11 cellular contexts compared by ENCODE assay signal in the genomic region with DNA sequence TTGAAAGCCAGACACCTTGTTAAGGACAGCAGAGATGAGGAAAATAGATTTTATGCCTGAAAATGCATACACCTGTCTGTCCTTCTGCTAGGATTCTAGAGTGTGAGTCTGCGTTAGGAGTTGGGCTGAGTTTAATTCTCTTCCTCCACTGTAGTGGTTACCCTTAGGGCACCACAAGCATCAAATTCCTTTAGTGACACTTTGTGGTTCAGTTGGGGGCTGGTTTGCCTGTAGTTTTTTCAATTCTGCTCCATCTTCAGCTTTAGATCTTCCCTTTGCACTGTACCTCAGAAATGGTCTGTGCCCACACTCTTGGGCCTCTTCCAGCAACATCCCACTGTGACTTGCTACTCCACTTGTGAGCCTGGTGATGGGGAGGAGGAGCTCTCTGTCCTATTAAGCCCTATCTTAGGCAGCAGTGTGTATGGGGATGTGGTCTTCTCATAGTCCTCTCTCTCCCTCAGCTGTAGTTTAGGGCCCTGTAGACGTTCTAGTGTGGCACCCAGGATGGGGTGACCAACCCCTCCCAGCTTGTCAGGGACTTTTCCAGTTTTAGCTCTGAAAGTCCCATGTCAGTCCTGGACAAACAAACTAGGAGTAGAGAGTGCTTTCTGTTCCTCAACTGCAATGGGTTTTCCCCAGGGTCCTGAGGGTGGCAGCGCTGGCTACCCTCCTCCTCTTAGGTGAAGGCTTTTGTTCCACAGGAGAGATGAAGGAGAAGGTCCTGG. TPM values are rescaled to one million over a fixed set of nuclear protein-coding genes. Genes with fewer than 3 reads are reported as not detected.
DNase-seq lines count a peak whose midpoint lies in the region; ATAC-seq, FAIRE-seq and TF ChIP-seq lines count a peak whose summit lies in the region.
"Had no signal": no experiment of that assay in that cellular context is flagged by ENCODE, and none has a peak within 500 bp of the region (broad histone marks: within the 10 kb centered on the region; RNA-seq: fewer than 3 reads in every experiment).

No MANE protein-coding gene starts in this region.

- H2AK5ac ChIP-seq in H9 (ENCODE audit: insufficient read length, low read length) = no peak overlapping the region

- H4K91ac ChIP-seq in H9 (ENCODE audit: insufficient read length, low read depth, low read length) = no peak overlapping the region

- peaks cover 51% of the 10 kb centered on the region in 2 experiments for H3K9me3 Mint-ChIP-seq in H9

- no peak overlapping the region for H3K18ac ChIP-seq in H9 (ENCODE audit: insufficient read length, low read depth, low read length)

- WGBS in H9 (ENCODE audit: extremely low coverage, insufficient read length, low lambda C conversion rate) = no CpG with 5 or more reads among the region's 3 CpGs

- peaks cover 24 to 47% (median 33%) of the 10 kb centered on the region in 3 experiments for H3K36me3 Mint-ChIP-seq in H9 (ENCODE audit: insufficient read depth in 1 of 3, low read depth in 3 of 3)

- no peaks in the 10 kb centered on the region for H3K4me1 Mint-ChIP-seq in H9

- no peak for TF ChIP-seq CTCF in H9 (conservative IDR thresholded peaks at IDR 0.05)

- no peaks in the 10 kb centered on the region for H3K27me3 ChIP-seq in H9 (ENCODE audit: insufficient read depth, low read length)
- H3K27me3 ChIP-seq: breast epithelium, neutrophil had no signal

- H3K9me3 ChIP-seq in H9 (ENCODE audit: control insufficient read depth, low read depth, low read length) = peaks cover 30% of the 10 kb centered on the region
- H3K9me3 ChIP-seq: neutrophil had no signal

- no peak overlapping the region for H3K56ac ChIP-seq in H9 (ENCODE audit: insufficient read length, low read depth, low read length)

- H3K4me3 Mint-ChIP-seq in H9 = no peak overlapping the region

- no peak overlapping the region for H2BK5ac ChIP-seq in H9 (ENCODE audit: insufficient read length, low read length)

- no peaks in the 10 kb centered on the region for H4K20me1 ChIP-seq in H9 (ENCODE audit: control insufficient read depth, insufficient read depth, insufficient read length)

- no peak overlapping the region for H2BK20ac ChIP-seq in H9 (ENCODE audit: low read depth, low read length, poor library complexity, severe bottlenecking)

- no peak overlapping the region for H3K23ac ChIP-seq in H9 (ENCODE audit: insufficient read length, low read depth, low read length)

- H3K23me2 ChIP-seq in H9 (ENCODE audit: insufficient read length, low read depth, low read length, poor library complexity, severe bottlenecking) = no peaks in the 10 kb centered on the region

- no peak overlapping the region for H3K9ac ChIP-seq in H9 (ENCODE audit: extremely low read depth, insufficient read length, low read length)

- no peak for TF ChIP-seq POLR2A in GM12891 (IDR thresholded peaks at IDR 0.05; ENCODE audit: low read depth, low read length)

- H3K27me3 Mint-ChIP-seq in H9 (ENCODE audit: low read depth) = peaks cover 1% of the 10 kb centered on the region

- no peak overlapping the region for H2BK120ac ChIP-seq in H9 (ENCODE audit: low read depth, low read length, poor library complexity, severe bottlenecking)

- no peak overlapping the region for H3K27ac Mint-ChIP-seq in H9

- DNase-seq in GM12891 (ENCODE audit: insufficient read length, low spot score) (no peak), HT1080 (ENCODE audit: low read depth) (peak; percentile 23), NCI-H2171 (lab: John Stamatoyannopoulos, UW) (no peak), H9 (no peak)
- DNase-seq in activated naive CD4-positive, alpha-beta T cell (lab: John Stamatoyannopoulos, UW) = no peak
- DNase-seq: activated effector memory CD4-positive, alpha-beta T cell treated with anti-CD3 and anti-CD28 coated beads, Interleukin-2, amount 50 U/mL, for 16 hours had no signal

- H3K4me2 ChIP-seq in H9 (ENCODE audit: insufficient read depth, insufficient read length, low read length) = no peak overlapping the region

- H2BK12ac ChIP-seq in H9 (ENCODE audit: insufficient read length, low read depth, low read length) = no peak overlapping the region

- no peak overlapping the region for H3K4ac ChIP-seq in H9 (ENCODE audit: low read depth, low read length)

- H3K79me2 ChIP-seq in H9 (ENCODE audit: insufficient read depth, low read length) = no peaks in the 10 kb centered on the region

- H3K79me1 ChIP-seq in H9 (ENCODE audit: insufficient read depth, low read depth, low read length, poor library complexity, severe bottlenecking) = no peaks in the 10 kb centered on the region

- H3K4me1 ChIP-seq in H9 (ENCODE audit: insufficient read depth, low read length) = no peaks in the 10 kb centered on the region
- H3K4me1 ChIP-seq: breast epithelium had no signal

- no peak for FAIRE-seq in GM12891 (lab: Jason Lieb, UNC)

- no peak overlapping the region for H4K8ac ChIP-seq in H9 (replicated peaks; ENCODE audit: insufficient read length, low read depth, low read length)

- ATAC-seq in GM19452 (IDR thresholded peaks at IDR 0.05; ENCODE audit: unreplicated experiment) (peak; percentile 73), HG02852 (IDR thresholded peaks at IDR 0.05; ENCODE audit: unreplicated experiment) (peak; percentile 78), GM21528 (IDR thresholded peaks at IDR 0.05; ENCODE audit: low FRiP score, unreplicated experiment) (no peak)

- H2AFZ ChIP-seq in H9 (ENCODE audit: low read length) = no peak overlapping the region

- no peak overlapping the region for H3K27ac ChIP-seq in H9 (ENCODE audit: insufficient read length, low read depth, low read length)
- H3K27ac ChIP-seq: breast epithelium, neutrophil had no signal

- H2BK15ac ChIP-seq in H9 (ENCODE audit: low read depth, low read length) = no peak overlapping the region

- H3T11ph ChIP-seq in H9 (ENCODE audit: low read length) = no peak overlapping the region

- no peak overlapping the region for H4K5ac ChIP-seq in H9 (ENCODE audit: insufficient read length, low read depth, low read length)

- H3K14ac ChIP-seq in H9 (ENCODE audit: insufficient read depth, low read length) = no peak overlapping the region

TF ChIP-seq in GM12891, 5 proteins besides CTCF, POLR2A, EP300 and RAD21:
- TF ChIP-seq POLR2AphosphoS5 (IDR thresholded peaks at IDR 0.05; ENCODE audit: low read depth, low read length) (no peak), SPI1 (IDR thresholded peaks at IDR 0.05; ENCODE audit: low read depth, low read length) (peak; percentile 32; the same call in 1 of the 2 replicates)

RNA-seq across cellular contexts. Expression of a gene that starts 19.7 kb away (rescaled TPM):
- polyA plus RNA-seq in GM12891 (2012; ENCODE audit: low read depth, missing spikeins) = 0.19 TPM
- total RNA-seq in HT1080 (2014; rRNA removed; shearing (Covaris generic)) = 26.9 and 27.7 TPM in 2 replicates
- polyA plus RNA-seq in HT1080 (2015; cell fraction: cytosol; rRNA removed) = 21.1 and 27.6 TPM in 2 replicates
- polyA plus RNA-seq in HT1080 (2015; cell fraction: nucleus; rRNA removed) = 16.4 and 17.4 TPM in 2 replicates
- total RNA-seq in H9 (2021) = 2.8 and 2.9 TPM in 2 replicates
